ENCODE assay signal across 1 cellular context in the genomic region with DNA sequence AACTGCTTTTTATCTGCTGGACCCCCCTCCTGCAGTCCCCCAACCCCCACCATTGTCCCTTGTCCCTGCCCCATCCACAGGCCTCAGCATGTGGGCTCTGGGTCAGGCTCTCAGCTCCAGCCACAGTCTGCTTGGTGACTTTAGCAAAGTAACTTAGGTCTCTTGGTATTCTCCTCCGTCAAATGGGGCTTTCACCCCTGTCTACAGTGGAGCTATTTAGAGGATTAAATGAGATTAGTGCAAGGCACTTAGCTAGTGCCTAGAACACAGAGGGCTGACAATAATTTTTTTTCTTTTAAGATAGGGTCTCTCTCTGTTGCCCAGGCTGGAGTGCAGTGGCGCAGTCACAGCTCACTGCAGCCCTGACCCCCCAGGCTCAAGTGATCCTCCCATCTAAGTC.
TF ChIP-seq lines count a peak whose summit lies in the region.

No MANE protein-coding gene starts in this region.

TF ChIP-seq in GM23338, 12 proteins besides CTCF, POLR2A, EP300 and RAD21 (continued from another document):
- TF ChIP-seq, protein P1, sequence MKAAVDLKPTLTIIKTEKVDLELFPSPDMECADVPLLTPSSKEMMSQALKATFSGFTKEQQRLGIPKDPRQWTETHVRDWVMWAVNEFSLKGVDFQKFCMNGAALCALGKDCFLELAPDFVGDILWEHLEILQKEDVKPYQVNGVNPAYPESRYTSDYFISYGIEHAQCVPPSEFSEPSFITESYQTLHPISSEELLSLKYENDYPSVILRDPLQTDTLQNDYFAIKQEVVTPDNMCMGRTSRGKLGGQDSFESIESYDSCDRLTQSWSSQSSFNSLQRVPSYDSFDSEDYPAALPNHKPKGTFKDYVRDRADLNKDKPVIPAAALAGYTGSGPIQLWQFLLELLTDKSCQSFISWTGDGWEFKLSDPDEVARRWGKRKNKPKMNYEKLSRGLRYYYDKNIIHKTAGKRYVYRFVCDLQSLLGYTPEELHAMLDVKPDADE (IDR thresholded peaks at IDR 0.05) = no peak
- TF ChIP-seq JUNB (IDR thresholded peaks at IDR 0.05; ENCODE audit: unreplicated experiment) = no peak
